8 cellular contexts compared by ENCODE assay signal in genomic region chr4:1720163-1720983, GRCh38. TPM values are rescaled to one million over a fixed set of nuclear protein-coding genes. Genes with fewer than 3 reads are reported as not detected.
DNase-seq lines count a peak whose midpoint lies in the region; ATAC-seq and TF ChIP-seq lines count a peak whose summit lies in the region.

No MANE protein-coding gene starts in this region.

- H3K36me3 ChIP-seq in OCI-LY7 (ENCODE audit: insufficient read depth, low read length) (peaks cover 70% of the 10 kb centered on the region), adrenal gland (replicated peaks in 1 of 2) (peaks cover 0 to 11% of the 10 kb centered on the region in 2 donors)

- intact Hi-C loops in OCI-LY7 (cut with micrococcal nuclease; ENCODE audit: unreplicated experiment) (loop anchor here (2.0 to 5.0 kb wide), 2 partner anchors 374 to 522 kb away; partner anchors contain the start of genes HAUS3, POLN and UVSSA), adrenal gland (cut with DNase I) (no loop called here), left ventricle myocardium superior (cut with micrococcal nuclease) (no loop called here)

- peaks cover 15% of the 10 kb centered on the region for H4K20me1 ChIP-seq in OCI-LY7 (ENCODE audit: insufficient read depth, low read length)

- peak overlapping the region; percentile 96 for H3K27ac Mint-ChIP-seq in progenitor cell of endocrine pancreas

- H3K27ac ChIP-seq in OCI-LY7 (ENCODE audit: low read depth, low read length, poor library complexity, severe bottlenecking) (peak overlapping the region; percentile 85), adrenal gland (peak overlapping the region; percentile 90 to 96 (median 93))

- H3K4me3 ChIP-seq in HFF-Myc (replicated peaks; ENCODE audit: low read depth, low read length) (peak overlapping the region; percentile 88), OCI-LY7 (ENCODE audit: low read depth, low read length, poor library complexity, severe bottlenecking) (peak overlapping the region; percentile 76), adrenal gland (peak overlapping the region; percentile 31 to 66 (median 51))

- H3K27me3 Mint-ChIP-seq in progenitor cell of endocrine pancreas = no peaks in the 10 kb centered on the region

- DNase-seq in NCI-H748 (lab: John Stamatoyannopoulos, UW; ENCODE audit: unreplicated experiment) = peak; percentile 36
- DNase-seq in NCI-H748 treated with DMSO at 0.1 percent for 48 hours (lab: John Stamatoyannopoulos, UW) = no peak
- no peak for DNase-seq in HFF-Myc (ENCODE audit: extremely low read depth, low read depth)
- peak; percentile 71 for DNase-seq in OCI-LY7 (ENCODE audit: low spot score)
- DNase-seq in adrenal gland = peak; percentile 58 to 75 (median 60)
- peak; percentile 74 for DNase-seq in left ventricle myocardium superior
- peak; percentile 39 for DNase-seq in progenitor cell of endocrine pancreas (ENCODE audit: low spot score, unreplicated experiment)
- no peak for DNase-seq in OCI-M2 (lab: John Stamatoyannopoulos, UW; ENCODE audit: unreplicated experiment)

- no TSS peak for BruUV-seq in OCI-LY7 (replicated peaks; lab: Mats Ljungman, UMichigan)

- H3K36me3 Mint-ChIP-seq in progenitor cell of endocrine pancreas (ENCODE audit: insufficient read depth) = peaks cover 2% of the 10 kb centered on the region

- no peaks in the 10 kb centered on the region for H3K9me2 ChIP-seq in OCI-LY7 (ENCODE audit: insufficient read depth, low read length)

- peak in 1 of 2 donors; percentile 32 for TF ChIP-seq POLR2A in adrenal gland (IDR thresholded peaks at IDR 0.05)

- 1 to 42% (median 12%) methylated on average over 2 to 79 of the region's 79 CpGs for WGBS in adrenal gland, 4 donors

- H3K4me2 ChIP-seq in OCI-LY7 (ENCODE audit: low read length) = peak overlapping the region; percentile 91

- peaks cover 61% of the 10 kb centered on the region for H3K79me2 ChIP-seq in OCI-LY7 (ENCODE audit: insufficient read depth, low read depth, low read length)

- TF ChIP-seq CTCF in HFF-Myc (IDR thresholded peaks at IDR 0.05; ENCODE audit: low read depth, low read length, missing control alignments) = no peak
- TF ChIP-seq CTCF in OCI-LY7 (conservative IDR thresholded peaks at IDR 0.05; ENCODE audit: low read length) = no peak
- no peak for TF ChIP-seq CTCF in adrenal gland (IDR thresholded peaks at IDR 0.05)
- TF ChIP-seq CTCF in progenitor cell of endocrine pancreas (IDR thresholded peaks at IDR 0.05; ENCODE audit: unreplicated experiment) = no peak

- no peak overlapping the region for H2AFZ ChIP-seq in OCI-LY7 (ENCODE audit: low read length)

- H3K27me3 ChIP-seq in adrenal gland = no peaks in the 10 kb centered on the region

- no peaks in the 10 kb centered on the region for H3K9me3 Mint-ChIP-seq in progenitor cell of endocrine pancreas (ENCODE audit: low read depth)

- POLR2A ChIA-PET in OCI-LY7 (lab: Charles Lee) = interaction anchor here (1.9 to 4.2 kb wide), 2 partner anchors 8 to 11 kb away, joined by 10 to 16 read pairs; partner anchors contain the start of gene SLBP

- CTCF ChIA-PET in OCI-LY7 (lab: Charles Lee; ENCODE audit: unreplicated experiment) = interaction anchor here (0.6 kb wide), 1 partner anchor 130 kb away, joined by 4 read pairs; no protein-coding TSS in a partner anchor

- peak; percentile 53 for ATAC-seq in left ventricle myocardium superior

- H3K4me1 ChIP-seq in OCI-LY7 (ENCODE audit: insufficient read depth, low read length, poor library complexity, severe bottlenecking) (peaks cover 75% of the 10 kb centered on the region), adrenal gland (replicated peaks in 1 of 2) (peaks cover 16 to 34% of the 10 kb centered on the region in 2 donors)

- H3K4me3 Mint-ChIP-seq in progenitor cell of endocrine pancreas (ENCODE audit: low read depth) = peak overlapping the region; percentile 86

- H3K4me1 Mint-ChIP-seq in progenitor cell of endocrine pancreas (ENCODE audit: low read depth) = peaks cover 21% of the 10 kb centered on the region

- H3K9me3 ChIP-seq in OCI-LY7 (ENCODE audit: low read length) (no peaks in the 10 kb centered on the region), adrenal gland (replicated peaks in 1 of 3) (no peaks in the 10 kb centered on the region)

RNA-seq across cellular contexts. Expression of gene TMEM129, which starts 0.8 kb away (rescaled TPM):
- total RNA-seq in OCI-LY7 (2014; rRNA removed; shearing (Covaris generic)) = 35.1 and 44.0 TPM in 2 replicates
- total RNA-seq in OCI-LY7 (2022) = 34.2 and 39.2 TPM in 2 replicates
- 100 to 1,000 TPM in 1 of 8 donors, 10 to 100 TPM in 7; 29.0 to 119 (median 59.7) TPM for total RNA-seq in adrenal gland
- 10 to 100 TPM; 14.9 to 45.0 (median 43.5) TPM for polyA plus RNA-seq in adrenal gland
- total RNA-seq in left ventricle myocardium superior = 31.2 TPM
- total RNA-seq in progenitor cell of endocrine pancreas = 29.9 and 30.0 TPM in 2 replicates

RNA-seq across cellular contexts. Expression of gene TACC3, which starts 0.9 kb away (rescaled TPM):
- total RNA-seq in OCI-LY7 (2014; rRNA removed; shearing (Covaris generic)) = 100 and 130 TPM in 2 replicates
- 257 and 272 TPM in 2 replicates for total RNA-seq in OCI-LY7 (2022)
- 10 to 100 TPM in 7 of 8 donors, 1 to 10 TPM in 1; 8.1 to 26.5 (median 11.4) TPM for total RNA-seq in adrenal gland
- 10 to 100 TPM in 2 of 3 donors, 1 to 10 TPM in 1; 5.5 to 21.1 (median 19.7) TPM for polyA plus RNA-seq in adrenal gland
- total RNA-seq in left ventricle myocardium superior = 6.4 TPM
- 56.2 and 58.3 TPM in 2 replicates for total RNA-seq in progenitor cell of endocrine pancreas

RNA-seq across cellular contexts. Expression of gene SLBP, which starts 8.3 kb away (rescaled TPM):
- 191 and 196 TPM in 2 replicates for total RNA-seq in OCI-LY7 (2014; rRNA removed; shearing (Covaris generic))
- total RNA-seq in OCI-LY7 (2022) (159 and 161 TPM in 2 replicates), adrenal gland (10 to 100 TPM; 29.2 to 53.2 (median 38.1) TPM), left ventricle myocardium superior (14.3 TPM), progenitor cell of endocrine pancreas (54.3 and 56.5 TPM in 2 replicates)
- 10 to 100 TPM; 19.0 to 81.0 (median 24.6) TPM for polyA plus RNA-seq in adrenal gland

RNA-seq across cellular contexts. Expression of gene FAM53A, which starts 36.3 kb away (rescaled TPM):
- 0.98 and 1.4 TPM in 2 replicates for total RNA-seq in OCI-LY7 (2014; rRNA removed; shearing (Covaris generic))
- total RNA-seq in OCI-LY7 (2022) (1.5 and 1.8 TPM in 2 replicates), adrenal gland (1 to 10 TPM in 5 of 8 donors, under 1 TPM in 3; 0.56 to 6.2 (median 1.4) TPM), left ventricle myocardium superior (1.3 TPM), progenitor cell of endocrine pancreas (2.4 and 3.0 TPM in 2 replicates)
- 1 to 10 TPM in 2 of 3 donors, under 1 TPM in 1; 0.44 to 2.2 (median 2.2) TPM for polyA plus RNA-seq in adrenal gland

Comparison
In these comparisons a context has a peak if more than half of its experiments do, and no peak if none do; other contexts are left out.
1. DNase-seq: peak in NCI-H748 (single experiment), OCI-LY7 (single experiment), adrenal gland (7 of 7), left ventricle myocardium superior (single experiment) and progenitor cell of endocrine pancreas (single experiment); none in NCI-H748 treated with DMSO at 0.1 percent for 48 hours (single experiment), HFF-Myc (single experiment) and OCI-M2 (single experiment).
2. Peak in every context shown above with its lines, with median percentiles within 50 percentile points of each other: H3K4me3 ChIP-seq.